ENCODE assay signal across 13 cellular contexts in the genomic region with DNA sequence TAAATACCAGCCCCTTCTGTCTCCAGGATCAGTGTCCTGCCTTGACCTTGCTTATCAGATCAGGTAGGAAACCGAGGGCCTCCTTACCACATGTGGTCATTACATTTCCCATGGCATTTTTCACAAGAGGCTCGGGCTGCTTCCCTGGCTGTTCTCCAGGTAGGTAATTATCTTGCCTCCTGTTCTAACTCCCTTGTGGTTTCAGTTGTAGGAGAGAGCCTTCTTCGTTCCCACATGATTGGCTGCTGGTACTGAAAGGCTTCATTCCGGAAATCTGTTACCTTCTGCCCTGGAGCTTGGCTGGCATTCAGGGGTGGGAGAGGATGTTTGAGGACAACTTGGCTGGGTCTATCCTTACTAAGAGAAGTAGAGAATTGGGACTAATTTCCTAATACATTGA. TPM values are rescaled to one million over a fixed set of nuclear protein-coding genes. Genes with fewer than 3 reads are reported as not detected.
A peak's percentile ranks its signal among the peaks of the same experiment; 100 is the strongest.
DNase-seq lines count a peak whose midpoint lies in the region; TF ChIP-seq lines count a peak whose summit lies in the region.
"Had no signal": no experiment of that assay in that cellular context is flagged by ENCODE, and none has a peak within 500 bp of the region (broad histone marks: within the 10 kb centered on the region; RNA-seq: fewer than 3 reads in every experiment).

No MANE protein-coding gene starts in this region.

- H2AFZ ChIP-seq in neuronal stem cell (ENCODE audit: low read length): no peak overlapping the region

- whole genome bisulfite sequencing in testis, 2 donors: 31 to 49% methylated on average over 4 of the region's 4 CpGs
- no CpG with 5 or more reads among the region's 4 CpGs for WGBS in neuronal stem cell (ENCODE audit: extremely low coverage in 2 of 2, insufficient read length in 2 of 2, insufficient replicate concordance in 1 of 2), 2 donors

- no peak overlapping the region for H3K9ac ChIP-seq in neuronal stem cell (ENCODE audit: low read depth, low read length, poor library complexity)

- H3K4me1 ChIP-seq in testis (no peaks in the 10 kb centered on the region), neuronal stem cell (ENCODE audit: control insufficient read depth in 2 of 2, insufficient read depth in 1 of 2, low read depth in 1 of 2, low read length in 2 of 2) (no peaks in the 10 kb centered on the region)
- H3K4me1 ChIP-seq: pancreas had no signal

- H3K18ac ChIP-seq in neuronal stem cell (ENCODE audit: low read length): no peak overlapping the region

- no peak overlapping the region for H4K8ac ChIP-seq in neuronal stem cell (ENCODE audit: low read depth, low read length)

- H3K27me3 ChIP-seq in testis (no peaks in the 10 kb centered on the region), neuronal stem cell (ENCODE audit: control insufficient read depth in 3 of 3, insufficient read depth in 3 of 3, low read depth in 1 of 3, low read length in 3 of 3) (peaks cover 0 to 3% (median 0%) of the 10 kb centered on the region in 3 experiments)
- H3K27me3 ChIP-seq: pancreas had no signal

- peaks cover 11% of the 10 kb centered on the region for H3K27me3 Mint-ChIP-seq in MCF 10A (ENCODE audit: insufficient read depth, unreplicated experiment)

- no peak overlapping the region for H2BK5ac ChIP-seq in neuronal stem cell (ENCODE audit: low read length)

- no peak overlapping the region for H3K4me3 Mint-ChIP-seq in MCF 10A (ENCODE audit: unreplicated experiment)
- H3K4me3 Mint-ChIP-seq: central memory CD8-positive, alpha-beta T cell had no signal

- no peak overlapping the region for H3K27ac ChIP-seq in testis
- no peak overlapping the region for H3K27ac ChIP-seq in neuronal stem cell (replicated peaks; ENCODE audit: low read length)
- H3K27ac ChIP-seq: pancreas had no signal

- H3K23ac ChIP-seq in neuronal stem cell (ENCODE audit: low read depth, low read length, poor library complexity): no peak overlapping the region

- H3K14ac ChIP-seq in neuronal stem cell (ENCODE audit: low read length): no peak overlapping the region

- H3K27ac Mint-ChIP-seq in MCF 10A (ENCODE audit: low read depth, unreplicated experiment): no peak overlapping the region
- H3K27ac Mint-ChIP-seq: activated naive CD4-positive, alpha-beta T cell treated with anti-CD3 and anti-CD28 coated beads, Interleukin-2, amount 50 U/mL, for 72 hours had no signal

- H3K79me1 ChIP-seq in neuronal stem cell (ENCODE audit: low read depth, low read length): no peaks in the 10 kb centered on the region

- H2AK5ac ChIP-seq in neuronal stem cell (ENCODE audit: low read depth, low read length): no peak overlapping the region

- no peak overlapping the region for H4K91ac ChIP-seq in neuronal stem cell (ENCODE audit: low read depth, low read length, poor library complexity)

- intact Hi-C loops in MCF 10A (cut with micrococcal nuclease) (no loop called here), testis (cut with DNase I; ENCODE audit: low total_unique reads) (no loop called here)

- POLR2A ChIA-PET in MCF 10A (lab: Yijun Ruan, JAX): no interaction called here

- H3K4me3 ChIP-seq in testis: no peak overlapping the region
- no peak overlapping the region for H3K4me3 ChIP-seq in neuronal stem cell (ENCODE audit: low read length in 2 of 2)
- H3K4me3 ChIP-seq: mucosa of descending colon, pancreas had no signal

- no peaks in the 10 kb centered on the region for H3K9me3 ChIP-seq in testis
- H3K9me3 ChIP-seq in neuronal stem cell (replicated peaks in 1 of 2; ENCODE audit: control insufficient read depth in 2 of 2, insufficient read depth in 1 of 2, low read depth in 1 of 2, low read length in 2 of 2): no peaks in the 10 kb centered on the region
- H3K9me3 ChIP-seq: mucosa of descending colon, pancreas had no signal

- no peak for TF ChIP-seq POLR2A in testis (IDR thresholded peaks at IDR 0.05)

- H3K4me1 Mint-ChIP-seq in MCF 10A (ENCODE audit: insufficient read depth, unreplicated experiment): no peaks in the 10 kb centered on the region
- H3K4me1 Mint-ChIP-seq: central memory CD8-positive, alpha-beta T cell had no signal

- no peak overlapping the region for H2BK15ac ChIP-seq in neuronal stem cell (ENCODE audit: low read length)

- H2BK120ac ChIP-seq in neuronal stem cell (ENCODE audit: low read depth, low read length): no peak overlapping the region

- no peak overlapping the region for H3K4me2 ChIP-seq in neuronal stem cell (ENCODE audit: insufficient read depth, low read length, poor library complexity, severe bottlenecking)

- BruUV-seq in MCF 10A (replicated peaks; lab: Mats Ljungman, UMichigan): no TSS peak

- no peak overlapping the region for H2BK12ac ChIP-seq in neuronal stem cell (ENCODE audit: low read length)

- no peak overlapping the region for H3K4ac ChIP-seq in neuronal stem cell (ENCODE audit: low read length)

- H3K36me3 Mint-ChIP-seq in MCF 10A (ENCODE audit: insufficient read depth, unreplicated experiment): no peaks in the 10 kb centered on the region
- H3K36me3 Mint-ChIP-seq: activated naive CD4-positive, alpha-beta T cell treated with anti-CD3 and anti-CD28 coated beads, Interleukin-2, amount 50 U/mL, for 72 hours had no signal

- no peak for TF ChIP-seq CTCF in MCF 10A (IDR thresholded peaks at IDR 0.05; ENCODE audit: unreplicated experiment)
- no peak for TF ChIP-seq CTCF in testis (IDR thresholded peaks at IDR 0.05)

- H3K9me3 Mint-ChIP-seq in MCF 10A (ENCODE audit: unreplicated experiment): no peaks in the 10 kb centered on the region
- H3K9me3 Mint-ChIP-seq: activated naive CD4-positive, alpha-beta T cell treated with anti-CD3 and anti-CD28 coated beads, Interleukin-2, amount 50 U/mL, for 72 hours; central memory CD8-positive, alpha-beta T cell had no signal

- H3K36me3 ChIP-seq in testis (ENCODE audit: low read depth, missing control alignments) (no peaks in the 10 kb centered on the region), neuronal stem cell (replicated peaks in 1 of 2; ENCODE audit: control insufficient read depth in 2 of 2, insufficient read depth in 2 of 2, low read length in 2 of 2) (no peaks in the 10 kb centered on the region)
- H3K36me3 ChIP-seq: pancreas had no signal

- DNase-seq in DMS153 (lab: John Stamatoyannopoulos, UW) (peak; percentile 89), NCI-H1436 treated with DMSO at 0.1 percent for 48 hours (lab: John Stamatoyannopoulos, UW) (peak; percentile 83), NCI-H524 treated with DMSO at 0.1 percent for 48 hours (lab: John Stamatoyannopoulos, UW) (peak; percentile 86), MCF 10A (ENCODE audit: unreplicated experiment) (peak; percentile 29), HCEC 1CT (no peak), COLO829 (ENCODE audit: low spot score) (no peak), testis (no peak), neuronal stem cell (ENCODE audit: low spot score) (no peak)
- DNase-seq: activated CD4-positive, CD25-positive, alpha-beta regulatory T cell treated with anti-CD3 and anti-CD28 coated beads, Interleukin-2, amount 50 U/mL, for 72 hours; mucosa of descending colon; pancreas had no signal

- CTCF ChIA-PET in MCF 10A (lab: Yijun Ruan, JAX): no interaction called here

RNA-seq across cellular contexts. Expression of gene RORA, which starts 46.8 kb away (rescaled TPM):
- total RNA-seq in MCF 10A (2022) (3.0 and 3.9 TPM in 2 replicates), testis (100 to 1,000 TPM; 123 to 153 TPM)
- 26.3 TPM for polyA plus RNA-seq in testis (ENCODE audit: insufficient read depth, low read depth, low replicate concordance)
- polyA plus RNA-seq in neuronal stem cell (2013, experiment 1 of 2): 2.7 TPM
- 2.6 TPM for polyA plus RNA-seq in neuronal stem cell (2013, experiment 2 of 2)

Comparison
In these comparisons a context has a peak if more than half of its experiments do, and no peak if none do; other contexts are left out.
1. DNase-seq: peak in DMS153 (single experiment), NCI-H1436 treated with DMSO at 0.1 percent for 48 hours (single experiment), NCI-H524 treated with DMSO at 0.1 percent for 48 hours (single experiment) and MCF 10A (single experiment); none in HCEC 1CT (single experiment), COLO829 (single experiment), testis (single experiment) and neuronal stem cell (single experiment).
2. RNA of gene RORA, which starts 46.8 kb away (total RNA-seq): 123 to 153 TPM in testis; 3.0 to 3.9 TPM in MCF 10A; every median in the first group is over 10 times any median in the second.